ENCODE assay signal across 22 cellular contexts in genomic region chr10:130739016-130739756, GRCh38.
A peak's percentile ranks its signal among the peaks of the same experiment; 100 is the strongest.
DNase-seq lines count a peak whose midpoint lies in the region; ATAC-seq and TF ChIP-seq lines count a peak whose summit lies in the region.
"Had no signal": no experiment of that assay in that cellular context is flagged by ENCODE, and none has a peak within 500 bp of the region (broad histone marks: within the 10 kb centered on the region; RNA-seq: fewer than 3 reads in every experiment).

No MANE protein-coding gene starts in this region.

- no peaks in the 10 kb centered on the region for H3K9me2 ChIP-seq in SK-N-SH

- H3K36me3 ChIP-seq in sigmoid colon (no peaks in the 10 kb centered on the region), upper lobe of right lung (no peaks in the 10 kb centered on the region), SK-N-SH (replicated peaks in 1 of 2; ENCODE audit: control insufficient read depth in 1 of 2, insufficient read depth in 2 of 2, low read length in 1 of 2) (no peaks in the 10 kb centered on the region)
- H3K36me3 ChIP-seq: BLaER1, SJSA1 had no signal

- no peak overlapping the region for H3K27ac Mint-ChIP-seq in activated CD4-positive, alpha-beta T cell treated with anti-CD3 and anti-CD28 coated beads for 36 hours

- no peak for ATAC-seq in upper lobe of right lung
- no peak for ATAC-seq in activated CD4-positive, alpha-beta T cell treated with anti-CD3 and anti-CD28 coated beads for 36 hours
- ATAC-seq: HCT116 had no signal

- 90 to 91% methylated on average over 6 of the region's 6 CpGs for WGBS in sigmoid colon, 2 donors
- 55% methylated on average over 6 of the region's 6 CpGs for WGBS in SK-N-SH (ENCODE audit: low lambda C conversion rate)

- no peaks in the 10 kb centered on the region for H3K79me2 ChIP-seq in SK-N-SH (ENCODE audit: insufficient read depth)

- no peak overlapping the region for H3K4me2 ChIP-seq in SK-N-SH
- H3K4me2 ChIP-seq: BLaER1 had no signal

- no peaks in the 10 kb centered on the region for H3F3A ChIP-seq in SK-N-SH (replicated peaks; ENCODE audit: insufficient read depth)

- H2AFZ ChIP-seq in SK-N-SH (ENCODE audit: low read depth) = no peak overlapping the region

- intact Hi-C loops in sigmoid colon (cut with DNase I) (no loop called here), upper lobe of right lung (cut with DNase I) (no loop called here)
- intact Hi-C loops in activated CD4-positive, alpha-beta T cell treated with anti-CD3 and anti-CD28 coated beads for 36 hours (cut with DNase I, micrococcal nuclease) = no loop called here

- no peaks in the 10 kb centered on the region for H3K27me3 ChIP-seq in sigmoid colon
- no peaks in the 10 kb centered on the region for H3K27me3 ChIP-seq in upper lobe of right lung
- H3K27me3 ChIP-seq in SK-N-SH (ENCODE audit: insufficient read depth) = no peaks in the 10 kb centered on the region
- H3K27me3 ChIP-seq: BLaER1, SJSA1 had no signal

- no peaks in the 10 kb centered on the region for H3K4me1 ChIP-seq in sigmoid colon
- no peaks in the 10 kb centered on the region for H3K4me1 ChIP-seq in upper lobe of right lung
- H3K4me1 ChIP-seq in SK-N-SH (ENCODE audit: control insufficient read depth in 1 of 2, insufficient read depth in 2 of 2, low read depth in 1 of 2, low read length in 1 of 2) = peaks cover 0 to 3% of the 10 kb centered on the region in 2 experiments; a peak in 1 of 4 replicates
- H3K4me1 ChIP-seq: BLaER1, SJSA1 had no signal

- no peak overlapping the region for H3K9ac ChIP-seq in SK-N-SH
- H3K9ac ChIP-seq: BLaER1 had no signal

- no peak for TF ChIP-seq EP300 in sigmoid colon (IDR thresholded peaks at IDR 0.05)
- TF ChIP-seq EP300 in SK-N-SH (IDR thresholded peaks at IDR 0.05; ENCODE audit: borderline replicate concordance in 1 of 2, low read depth in 1 of 2, low read length in 1 of 2) = no peak

- TF ChIP-seq CTCF in sigmoid colon (IDR thresholded peaks at IDR 0.05) (no peak), upper lobe of right lung (IDR thresholded peaks at IDR 0.05) (no peak), SK-N-SH (IDR thresholded peaks at IDR 0.05) (no peak)

- CTCF ChIA-PET in SK-N-SH (lab: Yijun Ruan, JAX) = no interaction called here
- CTCF ChIA-PET in activated CD4-positive, alpha-beta T cell treated with anti-CD3 and anti-CD28 coated beads for 36 hours (lab: Charles Lee) = no interaction called here
- CTCF ChIA-PET in HEK293T (lab: Yijun Ruan, JAX) = no interaction called here

- DNase-seq in activated effector memory CD4-positive, alpha-beta T cell treated with anti-CD3 and anti-CD28 coated beads, Interleukin-2, amount 50 U/mL, for 16 hours = peak; percentile 41
- DNase-seq in activated effector memory CD4-positive, alpha-beta T cell treated with Interleukin-2 at 50 U/mL for 16 hours = no peak
- DNase-seq in islet precursor cell (peak; percentile 15), sigmoid colon (peak; percentile 15), upper lobe of right lung (peak; percentile 36), SK-N-SH (no peak), HEK293T (ENCODE audit: extremely low spot score) (no peak)
- no peak for DNase-seq in activated CD4-positive, alpha-beta T cell treated with anti-CD3 and anti-CD28 coated beads for 36 hours
- DNase-seq: CD4-positive, CD25-positive, alpha-beta regulatory T cell; DMS153; DND-41; KBM-7; NCI-H1105 treated with DMSO at 0.1 percent for 48 hours; NCI-H146; NCI-H2029 treated with DMSO at 0.1 percent for 48 hours; NCI-H2227 treated with DMSO at 0.1 percent for 48 hours; NCI-H526 treated with DMSO at 0.1 percent for 48 hours; Right ventricle myocardium superior; RPMI8226 had no signal

- H3K36me3 Mint-ChIP-seq in activated CD4-positive, alpha-beta T cell treated with anti-CD3 and anti-CD28 coated beads for 36 hours (ENCODE audit: low read depth) = no peaks in the 10 kb centered on the region
- H3K36me3 Mint-ChIP-seq: CD4-positive, CD25-positive, alpha-beta regulatory T cell had no signal

- POLR2A ChIA-PET in SK-N-SH (lab: Yijun Ruan, JAX) (no interaction called here), HEK293T (lab: Yijun Ruan, JAX) (no interaction called here)
- POLR2A ChIA-PET in activated CD4-positive, alpha-beta T cell treated with anti-CD3 and anti-CD28 coated beads for 36 hours (lab: Charles Lee) = no interaction called here

- H3K9me3 Mint-ChIP-seq in activated CD4-positive, alpha-beta T cell treated with anti-CD3 and anti-CD28 coated beads for 36 hours (ENCODE audit: low read depth) = no peaks in the 10 kb centered on the region

- no peaks in the 10 kb centered on the region for H3K9me3 ChIP-seq in sigmoid colon
- no peaks in the 10 kb centered on the region for H3K9me3 ChIP-seq in upper lobe of right lung
- H3K9me3 ChIP-seq in SK-N-SH = no peaks in the 10 kb centered on the region
- H3K9me3 ChIP-seq: BLaER1 had no signal

- H3K27me3 Mint-ChIP-seq in activated CD4-positive, alpha-beta T cell treated with anti-CD3 and anti-CD28 coated beads for 36 hours = no peaks in the 10 kb centered on the region
- H3K27me3 Mint-ChIP-seq: CD4-positive, CD25-positive, alpha-beta regulatory T cell had no signal

- TF ChIP-seq RAD21 in SK-N-SH (IDR thresholded peaks at IDR 0.05; ENCODE audit: low read length) = no peak

- H4K20me1 ChIP-seq in SK-N-SH (ENCODE audit: insufficient read depth) = no peaks in the 10 kb centered on the region
- H4K20me1 ChIP-seq: BLaER1 had no signal

- no peak for TF ChIP-seq POLR2A in sigmoid colon (IDR thresholded peaks at IDR 0.05)

- H3K4me3 Mint-ChIP-seq in activated CD4-positive, alpha-beta T cell treated with anti-CD3 and anti-CD28 coated beads for 36 hours = no peak overlapping the region
- H3K4me3 Mint-ChIP-seq: CD4-positive, CD25-positive, alpha-beta regulatory T cell had no signal

- no peaks in the 10 kb centered on the region for H3K4me1 Mint-ChIP-seq in activated CD4-positive, alpha-beta T cell treated with anti-CD3 and anti-CD28 coated beads for 36 hours
- H3K4me1 Mint-ChIP-seq: CD4-positive, CD25-positive, alpha-beta regulatory T cell had no signal

- no peak overlapping the region for H3K27ac ChIP-seq in sigmoid colon
- no peak overlapping the region for H3K27ac ChIP-seq in upper lobe of right lung
- H3K27ac ChIP-seq in SK-N-SH (ENCODE audit: low read depth in 2 of 2, low read length in 1 of 2) = no peak overlapping the region
- H3K27ac ChIP-seq: BLaER1, SJSA1 had no signal

- no peak overlapping the region for H3K4me3 ChIP-seq in sigmoid colon
- H3K4me3 ChIP-seq in upper lobe of right lung = no peak overlapping the region
- H3K4me3 ChIP-seq in SK-N-SH (ENCODE audit: low read depth in 2 of 2, low read length in 1 of 2) = no peak overlapping the region
- H3K4me3 ChIP-seq: BLaER1, SJSA1 had no signal

TF ChIP-seq in SK-N-SH, 30 proteins besides CTCF, POLR2A, EP300 and RAD21 (continues in another document):
- TF ChIP-seq TAF1 (IDR thresholded peaks at IDR 0.05; ENCODE audit: borderline replicate concordance, low read depth, low read length) (no peak), TCF12 (IDR thresholded peaks at IDR 0.05) (no peak), NRF1 (IDR thresholded peaks at IDR 0.05; ENCODE audit: low read depth, low read length) (no peak), NFIC (IDR thresholded peaks at IDR 0.05; ENCODE audit: borderline replicate concordance) (no peak), GATA2 (CRISPR knock-in tag; IDR thresholded peaks at IDR 0.05) (no peak), MAX (IDR thresholded peaks at IDR 0.05; ENCODE audit: low read depth) (no peak), GABPA (IDR thresholded peaks at IDR 0.05; ENCODE audit: low read depth) (no peak), IRF3 (IDR thresholded peaks at IDR 0.05; ENCODE audit: low read depth, low read length) (no peak)

TF ChIP-seq in HEK293T, 16 proteins besides CTCF, POLR2A, EP300 and RAD21:
- TF ChIP-seq CTBP1 (IDR thresholded peaks at IDR 0.05; ENCODE audit: borderline replicate concordance) (no peak), FOXM1 (IDR thresholded peaks at IDR 0.05; ENCODE audit: borderline replicate concordance) (no peak), TARDBP (IDR thresholded peaks at IDR 0.05) (no peak), FOXA1 (IDR thresholded peaks at IDR 0.05) (no peak), ARNT (IDR thresholded peaks at IDR 0.05) (no peak), L3MBTL2 (conservative IDR thresholded peaks at IDR 0.05) (no peak), SP1 (IDR thresholded peaks at IDR 0.05) (no peak), HDGF (IDR thresholded peaks at IDR 0.05; ENCODE audit: borderline replicate concordance) (no peak)

Comparison
In these comparisons a context has a peak if more than half of its experiments do, and no peak if none do; other contexts are left out.
1. DNase-seq: peak in activated effector memory CD4-positive, alpha-beta T cell treated with anti-CD3 and anti-CD28 coated beads, Interleukin-2, amount 50 U/mL, for 16 hours (single experiment), islet precursor cell (single experiment), sigmoid colon (single experiment) and upper lobe of right lung (single experiment); none in activated effector memory CD4-positive, alpha-beta T cell treated with Interleukin-2 at 50 U/mL for 16 hours (single experiment), SK-N-SH (single experiment), activated CD4-positive, alpha-beta T cell treated with anti-CD3 and anti-CD28 coated beads for 36 hours (single experiment) and HEK293T (single experiment).